29 cellular contexts compared by ENCODE assay signal in genomic region chr20:11060423-11061205, GRCh38.
"Had no signal": no experiment of that assay in that cellular context is flagged by ENCODE, and none has a peak within 500 bp of the region (broad histone marks: within the 10 kb centered on the region; RNA-seq: fewer than 3 reads in every experiment).

No MANE protein-coding gene starts in this region.

- H3K36me3 Mint-ChIP-seq: activated CD4-positive, alpha-beta memory T cell treated with anti-CD3 and anti-CD28 coated beads for 36 hours; stimulated activated memory B cell treated with anti-CD40 and anti-IgM and Interleukin-4, amounts not matched to agents 10 μg/mL and 1 μg/mL and 100 μg/mL, for 72 hours had no signal

- ATAC-seq: activated T-cell treated with anti-CD3 and anti-CD28 coated beads, Interleukin-2, amount 50 U/mL, for 4 hours; activated T-helper 17 cell treated with anti-CD3 and anti-CD28 coated beads, Interleukin-2, amount 50 U/mL, for 72 hours; pancreas; sciatic nerve; stimulated activated memory B cell treated with anti-CD40 and anti-IgM and Interleukin-4, amounts not matched to agents 10 μg/mL and 1 μg/mL and 100 μg/mL, for 72 hours; stimulated activated naive CD8-positive, alpha-beta T cell treated with anti-CD3 and anti-CD28 coated beads, Interleukin-15, amount 100 ng/mL, for 72 hours had no signal

- H3K4me1 ChIP-seq: esophagus squamous epithelium, pancreas, prostate gland, upper lobe of left lung had no signal

- H3K4me2 ChIP-seq: smooth muscle cell had no signal

- H3K4me3 Mint-ChIP-seq: activated CD4-positive, alpha-beta memory T cell treated with anti-CD3 and anti-CD28 coated beads for 36 hours; activated CD4-positive, alpha-beta T cell treated with anti-CD3 and anti-CD28 coated beads, Interleukin-2, amount 10 ng/mL, durations not matched to agents 24 days and 14 days; activated T-cell treated with anti-CD3 and anti-CD28 coated beads, Interleukin-2, amount 50 U/mL, for 4 hours; activated T-helper 17 cell treated with anti-CD3 and anti-CD28 coated beads, Interleukin-2, amount 50 U/mL, for 72 hours; dendritic cell treated with granulocyte-macrophage colony-stimulating factor and Interleukin-4, amounts not matched to agents 40 ng/mL and 50 ng/mL, for 4 days; stimulated activated memory B cell treated with anti-CD40 and anti-IgM and Interleukin-4, amounts not matched to agents 10 μg/mL and 1 μg/mL and 100 μg/mL, for 72 hours; stimulated activated naive CD8-positive, alpha-beta T cell treated with anti-CD3 and anti-CD28 coated beads, Interleukin-15, amount 100 ng/mL, for 72 hours had no signal

- H3K27ac ChIP-seq: brain microvascular endothelial cell, epithelial cell of prostate, esophagus squamous epithelium, pancreas, upper lobe of left lung had no signal

- H3K36me3 ChIP-seq: brain microvascular endothelial cell, esophagus squamous epithelium, pancreas, prostate gland, upper lobe of left lung had no signal

- H3K9me3 Mint-ChIP-seq: activated CD4-positive, alpha-beta T cell treated with anti-CD3 and anti-CD28 coated beads, Interleukin-2, amount 10 ng/mL, durations not matched to agents 24 days and 14 days; activated T-cell treated with anti-CD3 and anti-CD28 coated beads, Interleukin-2, amount 50 U/mL, for 4 hours; activated T-helper 17 cell treated with anti-CD3 and anti-CD28 coated beads, Interleukin-2, amount 50 U/mL, for 72 hours; dendritic cell treated with granulocyte-macrophage colony-stimulating factor and Interleukin-4, amounts not matched to agents 40 ng/mL and 50 ng/mL, for 4 days; stimulated activated memory B cell treated with anti-CD40 and anti-IgM and Interleukin-4, amounts not matched to agents 10 μg/mL and 1 μg/mL and 100 μg/mL, for 72 hours; stimulated activated naive CD8-positive, alpha-beta T cell treated with anti-CD3 and anti-CD28 coated beads, Interleukin-15, amount 100 ng/mL, for 72 hours had no signal

- H3K27ac Mint-ChIP-seq: activated CD4-positive, alpha-beta memory T cell treated with anti-CD3 and anti-CD28 coated beads for 36 hours; activated CD4-positive, alpha-beta T cell treated with anti-CD3 and anti-CD28 coated beads, Interleukin-2, amount 10 ng/mL, durations not matched to agents 24 days and 14 days; activated T-helper 17 cell treated with anti-CD3 and anti-CD28 coated beads, Interleukin-2, amount 50 U/mL, for 72 hours; dendritic cell treated with granulocyte-macrophage colony-stimulating factor and Interleukin-4, amounts not matched to agents 40 ng/mL and 50 ng/mL, for 4 days; stimulated activated memory B cell treated with anti-CD40 and anti-IgM and Interleukin-4, amounts not matched to agents 10 μg/mL and 1 μg/mL and 100 μg/mL, for 72 hours; stimulated activated naive CD8-positive, alpha-beta T cell treated with anti-CD3 and anti-CD28 coated beads, Interleukin-15, amount 100 ng/mL, for 72 hours had no signal

- H3K27me3 Mint-ChIP-seq: activated CD4-positive, alpha-beta memory T cell treated with anti-CD3 and anti-CD28 coated beads for 36 hours; activated CD4-positive, alpha-beta T cell treated with anti-CD3 and anti-CD28 coated beads, Interleukin-2, amount 10 ng/mL, durations not matched to agents 24 days and 14 days; activated T-helper 17 cell treated with anti-CD3 and anti-CD28 coated beads, Interleukin-2, amount 50 U/mL, for 72 hours; stimulated activated memory B cell treated with anti-CD40 and anti-IgM and Interleukin-4, amounts not matched to agents 10 μg/mL and 1 μg/mL and 100 μg/mL, for 72 hours; stimulated activated naive CD8-positive, alpha-beta T cell treated with anti-CD3 and anti-CD28 coated beads, Interleukin-15, amount 100 ng/mL, for 72 hours had no signal

- H3K9me3 ChIP-seq: esophagus squamous epithelium, pancreas, prostate gland, upper lobe of left lung had no signal

- H3K27me3 ChIP-seq: brain microvascular endothelial cell, esophagus squamous epithelium, pancreas, upper lobe of left lung had no signal

- H3K4me1 Mint-ChIP-seq: activated CD4-positive, alpha-beta T cell treated with anti-CD3 and anti-CD28 coated beads, Interleukin-2, amount 10 ng/mL, durations not matched to agents 24 days and 14 days; activated T-helper 17 cell treated with anti-CD3 and anti-CD28 coated beads, Interleukin-2, amount 50 U/mL, for 72 hours; stimulated activated memory B cell treated with anti-CD40 and anti-IgM and Interleukin-4, amounts not matched to agents 10 μg/mL and 1 μg/mL and 100 μg/mL, for 72 hours; stimulated activated naive CD8-positive, alpha-beta T cell treated with anti-CD3 and anti-CD28 coated beads, Interleukin-15, amount 100 ng/mL, for 72 hours had no signal

- DNase-seq: activated CD4-positive, alpha-beta memory T cell treated with anti-CD3 and anti-CD28 coated beads for 36 hours; activated CD4-positive, alpha-beta T cell treated with anti-CD3 and anti-CD28 coated beads, Interleukin-2, amount 10 ng/mL, durations not matched to agents 24 days and 14 days; activated CD4-positive, CD25-positive, alpha-beta regulatory T cell treated with anti-CD3 and anti-CD28 coated beads, Interleukin-2, amount 50 U/mL, for 72 hours; activated gamma-delta T cell treated with Interleukin-2 at 50 U/mL for 16 hours; activated naive CD4-positive, alpha-beta T cell treated with anti-CD3 and anti-CD28 coated beads, Interleukin-2, amount 50 U/mL, for 16 hours; activated T-cell treated with anti-CD3 and anti-CD28 coated beads, Interleukin-2, amount 50 U/mL, for 4 hours; amniotic stem cell; brain microvascular endothelial cell; caudate nucleus; effector CD4-positive, alpha-beta T cell; esophagus squamous epithelium; foreskin melanocyte; mesenchymal stem cell; pancreas; retina; stimulated activated CD4-positive, alpha-beta T cell treated with anti-CD3 and anti-CD28 coated beads, Interleukin-1b, Interleukin-23, amount 100 ng/mL, for 48 hours; stimulated activated CD4-positive, alpha-beta T cell treated with anti-CD3 and anti-CD28 coated beads, Interleukin-4, amount 100 ng/mL, for 4 hours; stimulated activated CD8-positive, alpha-beta memory T cell treated with anti-CD3 and anti-CD28 coated beads, Interleukin-4, amount 100 ng/mL, for 48 hours; stimulated activated naive CD8-positive, alpha-beta T cell treated with anti-CD3 and anti-CD28 coated beads, Interleukin-15, amount 100 ng/mL, for 72 hours; substantia nigra; T-helper 2 cell; upper lobe of left lung had no signal

- H3K4me3 ChIP-seq: esophagus squamous epithelium, pancreas, prostate gland, smooth muscle cell, upper lobe of left lung had no signal
